ENCODE assay signal across 27 cellular contexts in genomic region chr20:9269280-9269971, GRCh38.
DNase-seq lines count a peak whose midpoint lies in the region; ATAC-seq and TF ChIP-seq lines count a peak whose summit lies in the region.
"Had no signal": no experiment of that assay in that cellular context is flagged by ENCODE, and none has a peak within 500 bp of the region (broad histone marks: within the 10 kb centered on the region; RNA-seq: fewer than 3 reads in every experiment).

No MANE protein-coding gene starts in this region.

- no peaks in the 10 kb centered on the region for H3K27me3 Mint-ChIP-seq in chondrocyte (ENCODE audit: low read depth)
- H3K27me3 Mint-ChIP-seq: activated B cell treated with CpG ODN at 0.5 μM for 24 hours; activated naive CD8-positive, alpha-beta T cell; CD4-positive, alpha-beta memory T cell; progenitor cell of endocrine pancreas had no signal

- no peaks in the 10 kb centered on the region for H3K27me3 ChIP-seq in Karpas-422 (ENCODE audit: low read length)
- H3K27me3 ChIP-seq: body of pancreas, colonic mucosa, hepatocyte, testis, uterus had no signal

- no peak overlapping the region for H3K9ac ChIP-seq in Karpas-422 (ENCODE audit: low read length)

- H3K9me3 ChIP-seq in Karpas-422 (ENCODE audit: low read length) = no peaks in the 10 kb centered on the region
- H3K9me3 ChIP-seq: body of pancreas, colonic mucosa, mucosa of descending colon, testis, uterus had no signal

- no peak overlapping the region for H3K4me3 Mint-ChIP-seq in chondrocyte (ENCODE audit: unreplicated experiment)
- H3K4me3 Mint-ChIP-seq: activated B cell treated with CpG ODN at 0.5 μM for 24 hours; activated naive CD8-positive, alpha-beta T cell; CD4-positive, alpha-beta memory T cell; immature natural killer cell; neural crest cell; stimulated activated effector memory CD8-positive, alpha-beta T cell treated with anti-CD3 and anti-CD28 coated beads, Interleukin-12 subunit alpha, Interleukin-12 subunit beta, amount 100 ng/mL, for 72 hours had no signal

- H3K4me2 ChIP-seq in Karpas-422 (ENCODE audit: low read depth, low read length, poor library complexity, severe bottlenecking) = no peak overlapping the region
- H3K4me2 ChIP-seq: hepatocyte had no signal

- no peaks in the 10 kb centered on the region for H3K79me2 ChIP-seq in Karpas-422 (ENCODE audit: low read length)
- H3K79me2 ChIP-seq: hepatocyte had no signal

- H3K27ac ChIP-seq in Karpas-422 (ENCODE audit: low read length) = no peak overlapping the region
- H3K27ac ChIP-seq: body of pancreas, colonic mucosa, hepatocyte, testis, uterus had no signal

- no peak overlapping the region for H2AFZ ChIP-seq in Karpas-422 (ENCODE audit: low read length)
- H2AFZ ChIP-seq: hepatocyte had no signal

- H3K9me3 Mint-ChIP-seq in chondrocyte (ENCODE audit: low read depth) = no peaks in the 10 kb centered on the region
- H3K9me3 Mint-ChIP-seq: activated B cell treated with CpG ODN at 0.5 μM for 24 hours; activated T-helper 2 cell treated with anti-CD3 and anti-CD28 coated beads, Interferon-gamma antibody, Interleukin-2, Interleukin-4, amounts not matched to agents 10 μg/mL and 5 μg/mL and 100 μg/mL, durations not matched to agents 14 hours and 24 hours and 36 hours; neural crest cell had no signal

- no peak overlapping the region for H3K4me3 ChIP-seq in Karpas-422 (ENCODE audit: low read length)
- H3K4me3 ChIP-seq: body of pancreas, colonic mucosa, hepatocyte, mucosa of descending colon, testis, uterus had no signal

- no peak for TF ChIP-seq CTCF in chondrocyte (IDR thresholded peaks at IDR 0.05)

- H3K4me1 ChIP-seq in Karpas-422 (ENCODE audit: low read length) = no peaks in the 10 kb centered on the region
- H3K4me1 ChIP-seq: body of pancreas, colonic mucosa, testis, uterus had no signal

- no peaks in the 10 kb centered on the region for H3K36me3 Mint-ChIP-seq in chondrocyte (ENCODE audit: low read depth)
- H3K36me3 Mint-ChIP-seq: activated naive CD8-positive, alpha-beta T cell; CD4-positive, alpha-beta memory T cell; immature natural killer cell; stimulated activated effector memory CD8-positive, alpha-beta T cell treated with anti-CD3 and anti-CD28 coated beads, Interleukin-12 subunit alpha, Interleukin-12 subunit beta, amount 100 ng/mL, for 72 hours had no signal

- peaks cover 42% of the 10 kb centered on the region for H3K4me1 Mint-ChIP-seq in chondrocyte (ENCODE audit: low read depth)
- H3K4me1 Mint-ChIP-seq: activated B cell treated with CpG ODN at 0.5 μM for 24 hours; CD4-positive, alpha-beta memory T cell; immature natural killer cell; stimulated activated effector memory CD8-positive, alpha-beta T cell treated with anti-CD3 and anti-CD28 coated beads, Interleukin-12 subunit alpha, Interleukin-12 subunit beta, amount 100 ng/mL, for 72 hours had no signal

- ATAC-seq in left cardiac atrium (peak; percentile 65 to 78), HG02763 (IDR thresholded peaks at IDR 0.05; ENCODE audit: unreplicated experiment) (no peak), HG03039 (IDR thresholded peaks at IDR 0.05; ENCODE audit: unreplicated experiment) (no peak)
- ATAC-seq: body of pancreas; mucosa of descending colon; stimulated activated effector memory CD8-positive, alpha-beta T cell treated with anti-CD3 and anti-CD28 coated beads, Interleukin-12 subunit alpha, Interleukin-12 subunit beta, amount 100 ng/mL, for 72 hours had no signal

- H3K36me3 ChIP-seq in Karpas-422 (ENCODE audit: insufficient read depth, low read length) = no peaks in the 10 kb centered on the region
- H3K36me3 ChIP-seq: colonic mucosa, uterus had no signal

- intact Hi-C loops in left cardiac atrium (cut with DNase I) = no loop called here

- no peaks in the 10 kb centered on the region for H4K20me1 ChIP-seq in Karpas-422 (ENCODE audit: insufficient read depth, low read depth, low read length)

- no peaks in the 10 kb centered on the region for H3K9me2 ChIP-seq in Karpas-422 (replicated peaks; ENCODE audit: insufficient read depth, low read length)

- DNase-seq in AG08395 (ENCODE audit: low spot score) (peak; percentile 27), HCEC 1CT (peak; percentile 45), chondrocyte (ENCODE audit: low spot score) (no peak), left cardiac atrium (no peak), RKO (ENCODE audit: low spot score) (no peak), Karpas-422 (no peak)
- DNase-seq: activated B cell treated with CpG ODN at 0.5 μM for 24 hours; activated CD4-positive, alpha-beta T cell treated with anti-CD3 and anti-CD28 coated beads, Interleukin-2, amount 50 U/mL, for 48 hours; activated CD8-positive, alpha-beta memory T cell treated with anti-CD3 and anti-CD28 coated beads, Interleukin-2, amount 50 U/mL, for 48 hours; body of pancreas; CD4-positive, alpha-beta memory T cell; colonic mucosa; GOT3; immature natural killer cell; mucosa of descending colon; NCI-H524; stimulated activated CD4-positive, alpha-beta T cell treated with anti-CD3 and anti-CD28 coated beads, Interleukin-1b, Interleukin-23, amount 100 ng/mL, for 48 hours; testis; uterus had no signal

- peak overlapping the region; percentile 87 for H3K27ac Mint-ChIP-seq in chondrocyte (ENCODE audit: unreplicated experiment)
- H3K27ac Mint-ChIP-seq: activated B cell treated with CpG ODN at 0.5 μM for 24 hours; activated naive CD8-positive, alpha-beta T cell; activated T-helper 2 cell treated with anti-CD3 and anti-CD28 coated beads, Interferon-gamma antibody, Interleukin-2, Interleukin-4, amounts not matched to agents 10 μg/mL and 5 μg/mL and 100 μg/mL, durations not matched to agents 14 hours and 24 hours and 36 hours; CD4-positive, alpha-beta memory T cell; immature natural killer cell; progenitor cell of endocrine pancreas; stimulated activated effector memory CD8-positive, alpha-beta T cell treated with anti-CD3 and anti-CD28 coated beads, Interleukin-12 subunit alpha, Interleukin-12 subunit beta, amount 100 ng/mL, for 72 hours had no signal

Comparison
In these comparisons a context has a peak if more than half of its experiments do, and no peak if none do; other contexts are left out.
1. DNase-seq: peak in AG08395 (single experiment) and HCEC 1CT (single experiment); none in chondrocyte (single experiment), left cardiac atrium (single experiment), RKO (single experiment) and Karpas-422 (single experiment).
2. ATAC-seq: peak in left cardiac atrium (2 of 2); none in HG02763 (single experiment) and HG03039 (single experiment).